23 cellular contexts compared by ENCODE assay signal in genomic region chr15:31226011-31226410, GRCh38.
A peak's percentile ranks its signal among the peaks of the same experiment; 100 is the strongest.
DNase-seq lines count a peak whose midpoint lies in the region; ATAC-seq and TF ChIP-seq lines count a peak whose summit lies in the region.
"Had no signal": no experiment of that assay in that cellular context is flagged by ENCODE, and none has a peak within 500 bp of the region (broad histone marks: within the 10 kb centered on the region; RNA-seq: fewer than 3 reads in every experiment).

No MANE protein-coding gene starts in this region.

- DNase-seq in CD14-positive monocyte (ENCODE audit: low spot score) (no peak), NAMALWA (ENCODE audit: low spot score) (peak; percentile 55), neuronal stem cell (ENCODE audit: low spot score) (no peak), lower leg skin (ENCODE audit: low spot score in 2 of 2) (no peak), H7 (no peak)
- DNase-seq in activated CD4-positive, alpha-beta T cell treated with anti-CD3 and anti-CD28 coated beads, Interleukin-2, amount 50 U/mL, for 1 hour: no peak
- DNase-seq: CD4-positive, alpha-beta T cell; GOT3; KBM-7; MG63; NCI-H1694; NCI-H2029 treated with DMSO at 0.1 percent for 48 hours; NCI-H446 treated with DMSO at 0.1 percent for 48 hours; NCI-H526; NCI-H82; OCI-M1; SHP77 treated with DMSO at 0.1 percent for 48 hours; T-helper 1 cell had no signal

- H3K4me1 Mint-ChIP-seq in CD14-positive monocyte: peaks cover 73% of the 10 kb centered on the region
- peaks cover 9% of the 10 kb centered on the region for H3K4me1 Mint-ChIP-seq in activated T-helper 17 cell treated with anti-CD3 and anti-CD28 coated beads, Interleukin-2, amount 50 U/mL, for 72 hours

- peak overlapping the region in 4 of 7 donors; percentile 30 to 95 (median 56) for H3K27ac Mint-ChIP-seq in CD14-positive monocyte
- peak overlapping the region; percentile 61 for H3K27ac Mint-ChIP-seq in activated T-helper 17 cell treated with anti-CD3 and anti-CD28 coated beads, Interleukin-2, amount 50 U/mL, for 72 hours
- H3K27ac Mint-ChIP-seq: CD4-positive, alpha-beta T cell had no signal

- no peak overlapping the region for H3K27ac ChIP-seq in neuronal stem cell (replicated peaks; ENCODE audit: low read length)
- H3K27ac ChIP-seq: BLaER1, Peyer's patch had no signal

- no peak overlapping the region for H2AFZ ChIP-seq in neuronal stem cell (ENCODE audit: low read length)

- no peak overlapping the region for H3K23ac ChIP-seq in neuronal stem cell (ENCODE audit: low read depth, low read length, poor library complexity)

- peak overlapping the region; percentile 53 for H2BK5ac ChIP-seq in neuronal stem cell (ENCODE audit: low read length)

- peaks cover 3% of the 10 kb centered on the region in 2 donors for H3K36me3 Mint-ChIP-seq in CD14-positive monocyte
- H3K36me3 Mint-ChIP-seq in activated T-helper 17 cell treated with anti-CD3 and anti-CD28 coated beads, Interleukin-2, amount 50 U/mL, for 72 hours (ENCODE audit: low read depth): no peaks in the 10 kb centered on the region

- H3K14ac ChIP-seq in neuronal stem cell (ENCODE audit: low read length): no peak overlapping the region

- H2BK15ac ChIP-seq in neuronal stem cell (ENCODE audit: low read length): no peak overlapping the region

- H3K4me2 ChIP-seq in neuronal stem cell (ENCODE audit: insufficient read depth, low read length, poor library complexity, severe bottlenecking): no peak overlapping the region
- H3K4me2 ChIP-seq: BLaER1 had no signal

- no peak overlapping the region for H3K4me3 ChIP-seq in neuronal stem cell (ENCODE audit: low read length in 2 of 2)
- no peak overlapping the region for H3K4me3 ChIP-seq in lower leg skin (ENCODE audit: low read depth, poor library complexity, severe bottlenecking)
- H3K4me3 ChIP-seq in H7 (ENCODE audit: insufficient read depth, low read depth, low read length): no peak overlapping the region
- H3K4me3 ChIP-seq: BLaER1, MG63, Peyer's patch had no signal

- no peak overlapping the region for H2BK12ac ChIP-seq in neuronal stem cell (ENCODE audit: low read length)

- peaks cover 3% of the 10 kb centered on the region for H3K79me1 ChIP-seq in neuronal stem cell (ENCODE audit: low read depth, low read length)

- no peak overlapping the region for H3K4me3 Mint-ChIP-seq in CD14-positive monocyte
- H3K4me3 Mint-ChIP-seq in activated T-helper 17 cell treated with anti-CD3 and anti-CD28 coated beads, Interleukin-2, amount 50 U/mL, for 72 hours: no peak overlapping the region
- H3K4me3 Mint-ChIP-seq: CD4-positive, alpha-beta T cell had no signal

- H3K4ac ChIP-seq in neuronal stem cell (ENCODE audit: low read length): no peak overlapping the region

- H2AK5ac ChIP-seq in neuronal stem cell (ENCODE audit: low read depth, low read length): no peak overlapping the region

- H4K8ac ChIP-seq in neuronal stem cell (ENCODE audit: low read depth, low read length): no peak overlapping the region

- ATAC-seq in activated T-helper 17 cell treated with anti-CD3 and anti-CD28 coated beads, Interleukin-2, amount 50 U/mL, for 72 hours (replicated peaks): no peak
- ATAC-seq in HG03039 (IDR thresholded peaks at IDR 0.05; ENCODE audit: unreplicated experiment): no peak
- ATAC-seq: HCT116 had no signal

- H3K4me1 ChIP-seq in neuronal stem cell (ENCODE audit: control insufficient read depth in 2 of 2, insufficient read depth in 1 of 2, low read depth in 1 of 2, low read length in 2 of 2): peaks cover 0 to 5% of the 10 kb centered on the region in 2 donors

- H3K36me3 ChIP-seq in neuronal stem cell (replicated peaks in 1 of 2; ENCODE audit: control insufficient read depth in 2 of 2, insufficient read depth in 2 of 2, low read length in 2 of 2): no peaks in the 10 kb centered on the region
- H3K36me3 ChIP-seq in H7 (replicated peaks; ENCODE audit: control insufficient read depth, insufficient read depth, low read length): no peaks in the 10 kb centered on the region
- H3K36me3 ChIP-seq: BLaER1, MG63, Peyer's patch had no signal

- H3K9me3 Mint-ChIP-seq in CD14-positive monocyte: peaks cover 0 to 8% (median 3%) of the 10 kb centered on the region in 7 donors
- no peaks in the 10 kb centered on the region for H3K9me3 Mint-ChIP-seq in activated T-helper 17 cell treated with anti-CD3 and anti-CD28 coated beads, Interleukin-2, amount 50 U/mL, for 72 hours
- H3K9me3 Mint-ChIP-seq: CD4-positive, alpha-beta T cell had no signal

- no peak overlapping the region for H4K91ac ChIP-seq in neuronal stem cell (ENCODE audit: low read depth, low read length, poor library complexity)

- no CpG with 5 or more reads among the region's 9 CpGs for WGBS in neuronal stem cell (ENCODE audit: extremely low coverage in 2 of 2, insufficient read length in 2 of 2, insufficient replicate concordance in 1 of 2), 2 donors
- WGBS in lower leg skin, 2 donors: 95 to 96% methylated on average over 9 of the region's 9 CpGs

- H3K9me3 ChIP-seq in neuronal stem cell (replicated peaks in 1 of 2; ENCODE audit: control insufficient read depth in 2 of 2, insufficient read depth in 1 of 2, low read depth in 1 of 2, low read length in 2 of 2): peaks cover 0 to 3% of the 10 kb centered on the region in 2 donors
- H3K9me3 ChIP-seq: MG63, Peyer's patch had no signal

- H3K27me3 Mint-ChIP-seq in CD14-positive monocyte (ENCODE audit: low read depth in 3 of 3): peaks cover 0 to 4% (median 3%) of the 10 kb centered on the region in 3 donors
- H3K27me3 Mint-ChIP-seq in activated T-helper 17 cell treated with anti-CD3 and anti-CD28 coated beads, Interleukin-2, amount 50 U/mL, for 72 hours: no peaks in the 10 kb centered on the region
- H3K27me3 Mint-ChIP-seq: CD4-positive, alpha-beta T cell had no signal

- H3K9ac ChIP-seq in neuronal stem cell (ENCODE audit: low read depth, low read length, poor library complexity): no peak overlapping the region
- H3K9ac ChIP-seq: BLaER1 had no signal

- peaks cover 0 to 6% (median 2%) of the 10 kb centered on the region in 3 experiments for H3K27me3 ChIP-seq in neuronal stem cell (ENCODE audit: control insufficient read depth in 3 of 3, insufficient read depth in 3 of 3, low read depth in 1 of 3, low read length in 3 of 3)
- H3K27me3 ChIP-seq in H7 (ENCODE audit: control insufficient read depth, insufficient read depth, low read length): no peaks in the 10 kb centered on the region
- H3K27me3 ChIP-seq: BLaER1, MG63, Peyer's patch had no signal

- intact Hi-C loops in CD14-positive monocyte (cut with micrococcal nuclease) (no loop called here), lower leg skin (cut with DNase I; ENCODE audit: low total_unique reads) (no loop called here)

- H2BK120ac ChIP-seq in neuronal stem cell (ENCODE audit: low read depth, low read length): no peak overlapping the region

- no peak overlapping the region for H3K18ac ChIP-seq in neuronal stem cell (ENCODE audit: low read length)

- no peak for TF ChIP-seq POLR2A in lower leg skin (IDR thresholded peaks at IDR 0.05)

- TF ChIP-seq CTCF in CD14-positive monocyte (IDR thresholded peaks at IDR 0.05) (no peak), lower leg skin (IDR thresholded peaks at IDR 0.05) (no peak)
